Comparison of ENCODE assay signal across 1 cellular context in the genomic region with DNA sequence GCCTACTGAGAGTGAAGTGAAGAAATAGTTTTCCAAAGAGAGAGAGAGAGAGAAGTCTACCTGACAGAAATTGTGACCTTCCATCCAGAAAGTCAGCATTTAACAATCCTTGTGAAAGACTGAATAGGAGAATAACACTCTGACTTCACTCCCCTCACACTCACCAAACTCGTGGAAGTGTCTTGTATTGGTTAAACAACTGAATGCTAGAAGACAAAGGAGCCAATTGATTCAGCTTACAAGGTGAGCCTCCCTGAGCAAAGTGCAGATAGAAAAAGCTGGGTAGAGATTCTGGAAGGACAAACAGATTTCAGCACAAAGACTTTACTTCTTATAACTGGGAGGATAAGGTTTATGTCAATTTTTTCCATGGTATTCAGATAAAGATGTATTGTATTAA.
TF ChIP-seq lines count a peak whose summit lies in the region.

No MANE protein-coding gene starts in this region.

TF ChIP-seq in HepG2, 621 proteins besides CTCF, POLR2A, EP300 and RAD21 (continued from another document and continues in another):
- TF ChIP-seq, protein P1, sequence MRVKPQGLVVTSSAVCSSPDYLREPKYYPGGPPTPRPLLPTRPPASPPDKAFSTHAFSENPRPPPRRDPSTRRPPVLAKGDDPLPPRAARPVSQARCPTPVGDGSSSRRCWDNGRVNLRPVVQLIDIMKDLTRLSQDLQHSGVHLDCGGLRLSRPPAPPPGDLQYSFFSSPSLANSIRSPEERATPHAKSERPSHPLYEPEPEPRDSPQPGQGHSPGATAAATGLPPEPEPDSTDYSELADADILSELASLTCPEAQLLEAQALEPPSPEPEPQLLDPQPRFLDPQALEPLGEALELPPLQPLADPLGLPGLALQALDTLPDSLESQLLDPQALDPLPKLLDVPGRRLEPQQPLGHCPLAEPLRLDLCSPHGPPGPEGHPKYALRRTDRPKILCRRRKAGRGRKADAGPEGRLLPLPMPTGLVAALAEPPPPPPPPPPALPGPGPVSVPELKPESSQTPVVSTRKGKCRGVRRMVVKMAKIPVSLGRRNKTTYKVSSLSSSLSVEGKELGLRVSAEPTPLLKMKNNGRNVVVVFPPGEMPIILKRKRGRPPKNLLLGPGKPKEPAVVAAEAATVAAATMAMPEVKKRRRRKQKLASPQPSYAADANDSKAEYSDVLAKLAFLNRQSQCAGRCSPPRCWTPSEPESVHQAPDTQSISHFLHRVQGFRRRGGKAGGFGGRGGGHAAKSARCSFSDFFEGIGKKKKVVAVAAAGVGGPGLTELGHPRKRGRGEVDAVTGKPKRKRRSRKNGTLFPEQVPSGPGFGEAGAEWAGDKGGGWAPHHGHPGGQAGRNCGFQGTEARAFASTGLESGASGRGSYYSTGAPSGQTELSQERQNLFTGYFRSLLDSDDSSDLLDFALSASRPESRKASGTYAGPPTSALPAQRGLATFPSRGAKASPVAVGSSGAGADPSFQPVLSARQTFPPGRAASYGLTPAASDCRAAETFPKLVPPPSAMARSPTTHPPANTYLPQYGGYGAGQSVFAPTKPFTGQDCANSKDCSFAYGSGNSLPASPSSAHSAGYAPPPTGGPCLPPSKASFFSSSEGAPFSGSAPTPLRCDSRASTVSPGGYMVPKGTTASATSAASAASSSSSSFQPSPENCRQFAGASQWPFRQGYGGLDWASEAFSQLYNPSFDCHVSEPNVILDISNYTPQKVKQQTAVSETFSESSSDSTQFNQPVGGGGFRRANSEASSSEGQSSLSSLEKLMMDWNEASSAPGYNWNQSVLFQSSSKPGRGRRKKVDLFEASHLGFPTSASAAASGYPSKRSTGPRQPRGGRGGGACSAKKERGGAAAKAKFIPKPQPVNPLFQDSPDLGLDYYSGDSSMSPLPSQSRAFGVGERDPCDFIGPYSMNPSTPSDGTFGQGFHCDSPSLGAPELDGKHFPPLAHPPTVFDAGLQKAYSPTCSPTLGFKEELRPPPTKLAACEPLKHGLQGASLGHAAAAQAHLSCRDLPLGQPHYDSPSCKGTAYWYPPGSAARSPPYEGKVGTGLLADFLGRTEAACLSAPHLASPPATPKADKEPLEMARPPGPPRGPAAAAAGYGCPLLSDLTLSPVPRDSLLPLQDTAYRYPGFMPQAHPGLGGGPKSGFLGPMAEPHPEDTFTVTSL (CRISPR knock-in tag; IDR thresholded peaks at IDR 0.05; ENCODE audit: borderline replicate concordance), result 0 out of 2 replicates have a peak, but pooled peaks have one; percentile 21
- TF ChIP-seq SIN3A (IDR thresholded peaks at IDR 0.05; ENCODE audit: borderline replicate concordance, low read depth, low read length) (no peak), HMG20A (CRISPR knock-in tag; IDR thresholded peaks at IDR 0.05; ENCODE audit: borderline replicate concordance) (peak; percentile 37; the same call in 1 of the 2 replicates), ZNF558 (CRISPR knock-in tag; IDR thresholded peaks at IDR 0.05; ENCODE audit: borderline replicate concordance) (no peak), SMARCE1 (IDR thresholded peaks at IDR 0.05; ENCODE audit: borderline replicate concordance) (no peak), SIN3B (IDR thresholded peaks at IDR 0.05; ENCODE audit: low read length) (no peak), HNF4G (IDR thresholded peaks at IDR 0.05; ENCODE audit: borderline replicate concordance, low read depth, low read length) (no peak), HNF4G (CRISPR knock-in tag; IDR thresholded peaks at IDR 0.05; ENCODE audit: borderline replicate concordance, low read depth) (no peak), GATAD2A (CRISPR knock-in tag; IDR thresholded peaks at IDR 0.05) (peak; percentile 24; the same call in 1 of the 2 replicates), ZNF430 (CRISPR knock-in tag; IDR thresholded peaks at IDR 0.05) (no peak), ZSCAN12 (CRISPR knock-in tag; IDR thresholded peaks at IDR 0.05) (no peak), PAXIP1 (CRISPR knock-in tag; conservative IDR thresholded peaks at IDR 0.05) (peak; percentile 51; the same call in 1 of the 2 replicates), ATF7 (IDR thresholded peaks at IDR 0.05) (no peak), ATF7 (CRISPR knock-in tag; IDR thresholded peaks at IDR 0.05) (no peak), ARNT2 (CRISPR knock-in tag; IDR thresholded peaks at IDR 0.05; ENCODE audit: low read depth) (no peak), REXO4 (CRISPR knock-in tag; IDR thresholded peaks at IDR 0.05; ENCODE audit: borderline replicate concordance) (no peak), REL (CRISPR knock-in tag; conservative IDR thresholded peaks at IDR 0.05) (no peak), ZNF841 (CRISPR knock-in tag; IDR thresholded peaks at IDR 0.05; ENCODE audit: borderline replicate concordance) (no peak), TFAP4 (IDR thresholded peaks at IDR 0.05; ENCODE audit: borderline replicate concordance, low read depth) (no peak), GATA4 (IDR thresholded peaks at IDR 0.05; ENCODE audit: borderline replicate concordance, low read depth) (no peak), ZNF12 (CRISPR knock-in tag; IDR thresholded peaks at IDR 0.05) (no peak), ZNF839 (CRISPR knock-in tag; IDR thresholded peaks at IDR 0.05; ENCODE audit: borderline replicate concordance) (no peak), ZFP1 (CRISPR knock-in tag; IDR thresholded peaks at IDR 0.05) (no peak), TEAD3 (CRISPR knock-in tag; optimal IDR thresholded peaks at IDR 0.05; ENCODE audit: borderline replicate concordance) (no peak), FUBP1 (CRISPR knock-in tag; IDR thresholded peaks at IDR 0.05; ENCODE audit: borderline replicate concordance) (no peak), CCAR2 (optimal IDR thresholded peaks at IDR 0.05; ENCODE audit: low read depth, low read length) (no peak), ZNF468 (CRISPR knock-in tag; IDR thresholded peaks at IDR 0.05) (no peak), ZNF362 (CRISPR knock-in tag; IDR thresholded peaks at IDR 0.05; ENCODE audit: borderline replicate concordance) (0 out of 2 replicates have a peak, but pooled peaks have one; percentile 21), ONECUT2 (CRISPR knock-in tag; IDR thresholded peaks at IDR 0.05) (no peak), GABPB1 (CRISPR knock-in tag; IDR thresholded peaks at IDR 0.05) (no peak)
- TF ChIP-seq, protein P2, sequence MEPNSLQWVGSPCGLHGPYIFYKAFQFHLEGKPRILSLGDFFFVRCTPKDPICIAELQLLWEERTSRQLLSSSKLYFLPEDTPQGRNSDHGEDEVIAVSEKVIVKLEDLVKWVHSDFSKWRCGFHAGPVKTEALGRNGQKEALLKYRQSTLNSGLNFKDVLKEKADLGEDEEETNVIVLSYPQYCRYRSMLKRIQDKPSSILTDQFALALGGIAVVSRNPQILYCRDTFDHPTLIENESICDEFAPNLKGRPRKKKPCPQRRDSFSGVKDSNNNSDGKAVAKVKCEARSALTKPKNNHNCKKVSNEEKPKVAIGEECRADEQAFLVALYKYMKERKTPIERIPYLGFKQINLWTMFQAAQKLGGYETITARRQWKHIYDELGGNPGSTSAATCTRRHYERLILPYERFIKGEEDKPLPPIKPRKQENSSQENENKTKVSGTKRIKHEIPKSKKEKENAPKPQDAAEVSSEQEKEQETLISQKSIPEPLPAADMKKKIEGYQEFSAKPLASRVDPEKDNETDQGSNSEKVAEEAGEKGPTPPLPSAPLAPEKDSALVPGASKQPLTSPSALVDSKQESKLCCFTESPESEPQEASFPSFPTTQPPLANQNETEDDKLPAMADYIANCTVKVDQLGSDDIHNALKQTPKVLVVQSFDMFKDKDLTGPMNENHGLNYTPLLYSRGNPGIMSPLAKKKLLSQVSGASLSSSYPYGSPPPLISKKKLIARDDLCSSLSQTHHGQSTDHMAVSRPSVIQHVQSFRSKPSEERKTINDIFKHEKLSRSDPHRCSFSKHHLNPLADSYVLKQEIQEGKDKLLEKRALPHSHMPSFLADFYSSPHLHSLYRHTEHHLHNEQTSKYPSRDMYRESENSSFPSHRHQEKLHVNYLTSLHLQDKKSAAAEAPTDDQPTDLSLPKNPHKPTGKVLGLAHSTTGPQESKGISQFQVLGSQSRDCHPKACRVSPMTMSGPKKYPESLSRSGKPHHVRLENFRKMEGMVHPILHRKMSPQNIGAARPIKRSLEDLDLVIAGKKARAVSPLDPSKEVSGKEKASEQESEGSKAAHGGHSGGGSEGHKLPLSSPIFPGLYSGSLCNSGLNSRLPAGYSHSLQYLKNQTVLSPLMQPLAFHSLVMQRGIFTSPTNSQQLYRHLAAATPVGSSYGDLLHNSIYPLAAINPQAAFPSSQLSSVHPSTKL (CRISPR knock-in tag; IDR thresholded peaks at IDR 0.05), result peak; percentile 59
- TF ChIP-seq, protein P3, sequence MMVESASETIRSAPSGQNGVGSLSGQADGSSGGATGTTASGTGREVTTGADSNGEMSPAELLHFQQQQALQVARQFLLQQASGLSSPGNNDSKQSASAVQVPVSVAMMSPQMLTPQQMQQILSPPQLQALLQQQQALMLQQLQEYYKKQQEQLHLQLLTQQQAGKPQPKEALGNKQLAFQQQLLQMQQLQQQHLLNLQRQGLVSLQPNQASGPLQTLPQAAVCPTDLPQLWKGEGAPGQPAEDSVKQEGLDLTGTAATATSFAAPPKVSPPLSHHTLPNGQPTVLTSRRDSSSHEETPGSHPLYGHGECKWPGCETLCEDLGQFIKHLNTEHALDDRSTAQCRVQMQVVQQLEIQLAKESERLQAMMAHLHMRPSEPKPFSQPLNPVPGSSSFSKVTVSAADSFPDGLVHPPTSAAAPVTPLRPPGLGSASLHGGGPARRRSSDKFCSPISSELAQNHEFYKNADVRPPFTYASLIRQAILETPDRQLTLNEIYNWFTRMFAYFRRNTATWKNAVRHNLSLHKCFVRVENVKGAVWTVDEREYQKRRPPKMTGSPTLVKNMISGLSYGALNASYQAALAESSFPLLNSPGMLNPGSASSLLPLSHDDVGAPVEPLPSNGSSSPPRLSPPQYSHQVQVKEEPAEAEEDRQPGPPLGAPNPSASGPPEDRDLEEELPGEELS (CRISPR knock-in tag; IDR thresholded peaks at IDR 0.05), result no peak
